8 cellular contexts compared by ENCODE assay signal in genomic region chr5:178232920-178233429, GRCh38. TPM values are rescaled to one million over a fixed set of nuclear protein-coding genes. Genes with fewer than 3 reads are reported as not detected.
DNase-seq lines count a peak whose midpoint lies in the region; ATAC-seq and TF ChIP-seq lines count a peak whose summit lies in the region.

No MANE protein-coding gene starts in this region.

- H3K9me2 ChIP-seq in SK-N-SH: no peaks in the 10 kb centered on the region

- peaks cover 11% of the 10 kb centered on the region for H3F3A ChIP-seq in SK-N-SH (replicated peaks; ENCODE audit: insufficient read depth)

- DNase-seq in SK-N-SH (no peak), SHP77 (lab: John Stamatoyannopoulos, UW) (no peak)
- DNase-seq in activated CD4-positive, alpha-beta memory T cell treated with anti-CD3 and anti-CD28 coated beads for 36 hours: no peak
- DNase-seq in activated CD4-positive, alpha-beta T cell treated with anti-CD3 and anti-CD28 coated beads, Interleukin-2, amount 50 U/mL, for 1 hour: no peak

- H3K4me1 ChIP-seq in SK-N-SH (ENCODE audit: control insufficient read depth in 1 of 2, insufficient read depth in 2 of 2, low read depth in 1 of 2, low read length in 1 of 2): peaks cover 11 to 39% of the 10 kb centered on the region in 2 experiments; a peak in 2 of 4 replicates

- ATAC-seq in SK-N-SH treated with all-trans-retinoic acid at 6 μM for 48 hours (no peak), GM21515 (IDR thresholded peaks at IDR 0.05; ENCODE audit: unreplicated experiment) (no peak)

- no peaks in the 10 kb centered on the region for H3K9me3 Mint-ChIP-seq in activated CD4-positive, alpha-beta memory T cell treated with anti-CD3 and anti-CD28 coated beads for 36 hours

- H3K4me2 ChIP-seq in SK-N-SH: peak overlapping the region; percentile 98

- CTCF ChIA-PET in SK-N-SH (lab: Yijun Ruan, JAX): interaction anchor here (1.0 to 12.2 kb wide), 4 partner anchors 17 to 359 kb away, joined by 3 to 147 read pairs (median 4); partner anchors contain the start of gene COL23A1
- CTCF ChIA-PET in activated CD4-positive, alpha-beta memory T cell treated with anti-CD3 and anti-CD28 coated beads for 36 hours (lab: Charles Lee): no interaction called here

- peaks cover 49% of the 10 kb centered on the region for H3K4me1 Mint-ChIP-seq in activated CD4-positive, alpha-beta memory T cell treated with anti-CD3 and anti-CD28 coated beads for 36 hours (ENCODE audit: low read depth)

- POLR2A ChIA-PET in SK-N-SH (lab: Yijun Ruan, JAX): interaction anchor here (1.1 to 2.0 kb wide), 4 partner anchors 29 to 1391 kb away, joined by 3 to 9 read pairs (median 5); partner anchors contain the start of genes CLK4, COL23A1, HNRNPAB and HNRNPH1
- POLR2A ChIA-PET in activated CD4-positive, alpha-beta memory T cell treated with anti-CD3 and anti-CD28 coated beads for 36 hours (lab: Charles Lee): interaction anchor here (5.1 kb wide), 1 partner anchor 29 kb away, joined by 20 read pairs; the partner anchor contains the start of gene HNRNPAB

- H3K27me3 Mint-ChIP-seq in activated CD4-positive, alpha-beta memory T cell treated with anti-CD3 and anti-CD28 coated beads for 36 hours: no peaks in the 10 kb centered on the region

- no peak for TF ChIP-seq CTCF in SK-N-SH (IDR thresholded peaks at IDR 0.05)

- peaks cover 34% of the 10 kb centered on the region for H3K36me3 Mint-ChIP-seq in activated CD4-positive, alpha-beta memory T cell treated with anti-CD3 and anti-CD28 coated beads for 36 hours

- H3K4me3 Mint-ChIP-seq in activated CD4-positive, alpha-beta memory T cell treated with anti-CD3 and anti-CD28 coated beads for 36 hours: peak overlapping the region; percentile 67

- no peaks in the 10 kb centered on the region for H3K9me3 ChIP-seq in SK-N-SH
- H3K9me3 ChIP-seq in iPS-18c (ENCODE audit: control insufficient read depth, insufficient read depth, low read length): no peaks in the 10 kb centered on the region

- H3K4me3 ChIP-seq in SK-N-SH (ENCODE audit: low read depth in 2 of 2, low read length in 1 of 2) (peak overlapping the region; percentile 87), iPS-18c (ENCODE audit: insufficient read depth, low read depth, low read length) (peak overlapping the region; percentile 60; the same call in 1 of the 2 replicates)

- no peaks in the 10 kb centered on the region for H4K20me1 ChIP-seq in SK-N-SH (ENCODE audit: insufficient read depth)

- peaks cover 7 to 17% of the 10 kb centered on the region in 2 experiments for H3K36me3 ChIP-seq in SK-N-SH (replicated peaks in 1 of 2; ENCODE audit: control insufficient read depth in 1 of 2, insufficient read depth in 2 of 2, low read length in 1 of 2)

- H2AFZ ChIP-seq in SK-N-SH (ENCODE audit: low read depth): peak overlapping the region; percentile 93

- intact Hi-C loops in activated CD4-positive, alpha-beta memory T cell treated with anti-CD3 and anti-CD28 coated beads for 36 hours (cut with micrococcal nuclease): loop anchor here (2.0 to 10.0 kb wide), 2 partner anchors 28 to 322 kb away; partner anchors contain the start of gene HNRNPAB

- peaks cover 28% of the 10 kb centered on the region for H3K79me2 ChIP-seq in SK-N-SH (ENCODE audit: insufficient read depth)

- no peaks in the 10 kb centered on the region for H3K27me3 ChIP-seq in SK-N-SH (ENCODE audit: insufficient read depth)

- TF ChIP-seq EP300 in SK-N-SH (IDR thresholded peaks at IDR 0.05; ENCODE audit: borderline replicate concordance in 1 of 2, low read depth in 1 of 2, low read length in 1 of 2): no peak

- H3K9ac ChIP-seq in SK-N-SH: peak overlapping the region; percentile 83

- peak overlapping the region; percentile 56 to 86 for H3K27ac ChIP-seq in SK-N-SH (ENCODE audit: low read depth in 2 of 2, low read length in 1 of 2)
- peak overlapping the region; percentile 95 for H3K27ac ChIP-seq in temporal lobe (ENCODE audit: low read depth, low read length)

- no peak for TF ChIP-seq RAD21 in SK-N-SH (IDR thresholded peaks at IDR 0.05; ENCODE audit: low read length)

- peak overlapping the region; percentile 83 for H3K27ac Mint-ChIP-seq in activated CD4-positive, alpha-beta memory T cell treated with anti-CD3 and anti-CD28 coated beads for 36 hours

- WGBS in SK-N-SH (ENCODE audit: low lambda C conversion rate): 75% methylated on average over 6 of the region's 11 CpGs

TF ChIP-seq in SK-N-SH, 30 proteins besides CTCF, POLR2A, EP300 and RAD21 (continues in another document):
- TF ChIP-seq ZBTB33 (IDR thresholded peaks at IDR 0.05; ENCODE audit: borderline replicate concordance, low read depth) (no peak), GABPA (IDR thresholded peaks at IDR 0.05; ENCODE audit: low read depth) (no peak), RXRA (IDR thresholded peaks at IDR 0.05; ENCODE audit: borderline replicate concordance, low read depth) (no peak), MEF2A (IDR thresholded peaks at IDR 0.05; ENCODE audit: borderline replicate concordance, low read depth) (no peak), FOXJ3 (CRISPR knock-in tag; IDR thresholded peaks at IDR 0.05) (no peak)

TF ChIP-seq in SK-N-SH treated with all-trans-retinoic acid at 6 μM for 48 hours, 23 proteins besides CTCF, POLR2A, EP300 and RAD21 (continues in another document):
- no peak for TF ChIP-seq TSHZ2 (CRISPR knock-in tag; IDR thresholded peaks at IDR 0.05)
- no peak for TF ChIP-seq ZNF70 (CRISPR knock-in tag; IDR thresholded peaks at IDR 0.05)
- TF ChIP-seq CSRNP3 (CRISPR knock-in tag; IDR thresholded peaks at IDR 0.05): no peak
- TF ChIP-seq TOX (CRISPR knock-in tag; IDR thresholded peaks at IDR 0.05; ENCODE audit: borderline replicate concordance): no peak
- TF ChIP-seq RARB (CRISPR knock-in tag; IDR thresholded peaks at IDR 0.05): no peak
- no peak for TF ChIP-seq OSR1 (CRISPR knock-in tag; IDR thresholded peaks at IDR 0.05)
- TF ChIP-seq ZFP3 (CRISPR knock-in tag; IDR thresholded peaks at IDR 0.05): no peak
- TF ChIP-seq ZFP30 (CRISPR knock-in tag; IDR thresholded peaks at IDR 0.05): no peak
- TF ChIP-seq ZC3H10 (CRISPR knock-in tag; IDR thresholded peaks at IDR 0.05): no peak
- TF ChIP-seq PPARA (CRISPR knock-in tag; IDR thresholded peaks at IDR 0.05; ENCODE audit: borderline replicate concordance): no peak

RNA-seq across cellular contexts. Expression of gene PHYKPL, which starts 0.4 kb away (rescaled TPM):
- 46.8 and 61.3 TPM in 2 replicates for polyA plus RNA-seq in SK-N-SH (2012; rRNA removed)
- 18.4 and 23.3 TPM in 2 replicates for polyA plus RNA-seq in SK-N-SH (2012; cell fraction: cytosol; rRNA removed)
- polyA plus RNA-seq in SK-N-SH (2012; cell fraction: nucleus; rRNA removed): 262 and 272 TPM in 2 replicates
- 10 to 100 TPM; 49.3 to 58.0 TPM for total RNA-seq in activated CD4-positive, alpha-beta memory T cell treated with anti-CD3 and anti-CD28 coated beads for 36 hours
- total RNA-seq in temporal lobe: 10.8 TPM

RNA-seq across cellular contexts. Expression of gene HNRNPAB, which starts 28.6 kb away (rescaled TPM):
- 157 and 164 TPM in 2 replicates for polyA plus RNA-seq in SK-N-SH (2012; rRNA removed)
- 179 and 207 TPM in 2 replicates for polyA plus RNA-seq in SK-N-SH (2012; cell fraction: cytosol; rRNA removed)
- 80.9 and 111 TPM in 2 replicates for polyA plus RNA-seq in SK-N-SH (2012; cell fraction: nucleus; rRNA removed)
- 100 to 1,000 TPM; 313 to 316 TPM for total RNA-seq in activated CD4-positive, alpha-beta memory T cell treated with anti-CD3 and anti-CD28 coated beads for 36 hours
- total RNA-seq in temporal lobe: 44.0 TPM

RNA-seq across cellular contexts. Expression of gene GMCL2, which starts 45.8 kb away (rescaled TPM):
- polyA plus RNA-seq in SK-N-SH (2012; rRNA removed): not detected in 2 replicates
- polyA plus RNA-seq in SK-N-SH (2012; cell fraction: cytosol; rRNA removed): 0.01 TPM in 2 replicates
- polyA plus RNA-seq in SK-N-SH (2012; cell fraction: nucleus; rRNA removed): not detected in 2 replicates
- total RNA-seq in activated CD4-positive, alpha-beta memory T cell treated with anti-CD3 and anti-CD28 coated beads for 36 hours: not detected
- not detected for total RNA-seq in temporal lobe
